In genomic region chr4:7224878-7225533, GRCh38 we compare ENCODE assay signal across 22 cellular contexts. TPM values are rescaled to one million over a fixed set of nuclear protein-coding genes. Genes with fewer than 3 reads are reported as not detected.
"Had no signal": no experiment of that assay in that cellular context is flagged by ENCODE, and none has a peak within 500 bp of the region (broad histone marks: within the 10 kb centered on the region; RNA-seq: fewer than 3 reads in every experiment).

No MANE protein-coding gene starts in this region.

- H3K9me3 ChIP-seq: adrenal gland had no signal

- H3K27ac ChIP-seq: adrenal gland, VCaP had no signal

- H3K27ac Mint-ChIP-seq: activated CD4-positive, alpha-beta T cell treated with anti-CD3 and anti-CD28 coated beads for 36 hours; activated CD8-positive, alpha-beta T cell treated with anti-CD3 and anti-CD28 coated beads for 36 hours; activated naive CD4-positive, alpha-beta T cell treated with anti-CD3 and anti-CD28 coated beads, Interleukin-2, amount 10 ng/mL, durations not matched to agents 7 days and 5 days; activated naive CD8-positive, alpha-beta T cell treated with anti-CD3 and anti-CD28 coated beads, Interleukin-2, amount 10 ng/mL, durations not matched to agents 7 days and 5 days; activated T-cell treated with anti-CD3 and anti-CD28 coated beads, Interleukin-2, amount 50 U/mL, for 72 hours; activated T-helper 2 cell treated with anti-CD3 and anti-CD28 coated beads, Interferon-gamma antibody, Interleukin-2, Interleukin-4, amounts not matched to agents 10 μg/mL and 5 μg/mL and 100 μg/mL, durations not matched to agents 14 hours and 24 hours and 36 hours had no signal

- H3K4me3 Mint-ChIP-seq: activated CD4-positive, alpha-beta T cell treated with anti-CD3 and anti-CD28 coated beads for 36 hours; activated CD8-positive, alpha-beta T cell treated with anti-CD3 and anti-CD28 coated beads for 36 hours; activated naive CD4-positive, alpha-beta T cell treated with anti-CD3 and anti-CD28 coated beads, Interleukin-2, amount 10 ng/mL, durations not matched to agents 7 days and 5 days; activated naive CD8-positive, alpha-beta T cell treated with anti-CD3 and anti-CD28 coated beads, Interleukin-2, amount 10 ng/mL, durations not matched to agents 7 days and 5 days; activated T-cell treated with anti-CD3 and anti-CD28 coated beads, Interleukin-2, amount 50 U/mL, for 72 hours had no signal

- H3K9me3 Mint-ChIP-seq: activated CD8-positive, alpha-beta T cell treated with anti-CD3 and anti-CD28 coated beads for 36 hours; activated naive CD4-positive, alpha-beta T cell treated with anti-CD3 and anti-CD28 coated beads, Interleukin-2, amount 10 ng/mL, durations not matched to agents 7 days and 5 days; activated naive CD8-positive, alpha-beta T cell treated with anti-CD3 and anti-CD28 coated beads, Interleukin-2, amount 10 ng/mL, durations not matched to agents 7 days and 5 days; activated T-cell treated with anti-CD3 and anti-CD28 coated beads, Interleukin-2, amount 50 U/mL, for 72 hours; activated T-helper 2 cell treated with anti-CD3 and anti-CD28 coated beads, Interferon-gamma antibody, Interleukin-2, Interleukin-4, amounts not matched to agents 10 μg/mL and 5 μg/mL and 100 μg/mL, durations not matched to agents 14 hours and 24 hours and 36 hours had no signal

- H3K4me1 ChIP-seq: adrenal gland had no signal

- H3K4me1 Mint-ChIP-seq: activated CD4-positive, alpha-beta T cell treated with anti-CD3 and anti-CD28 coated beads for 36 hours; activated naive CD4-positive, alpha-beta T cell treated with anti-CD3 and anti-CD28 coated beads, Interleukin-2, amount 10 ng/mL, durations not matched to agents 7 days and 5 days; activated naive CD8-positive, alpha-beta T cell treated with anti-CD3 and anti-CD28 coated beads, Interleukin-2, amount 10 ng/mL, durations not matched to agents 7 days and 5 days had no signal

- DNase-seq: activated CD4-positive, alpha-beta T cell treated with anti-CD3 and anti-CD28 coated beads for 36 hours; activated CD8-positive, alpha-beta memory T cell treated with anti-CD3 and anti-CD28 coated beads, Interleukin-2, amount 50 U/mL, for 4 hours; activated CD8-positive, alpha-beta T cell treated with anti-CD3 and anti-CD28 coated beads for 36 hours; activated gamma-delta T cell treated with Interleukin-2 at 50 U/mL for 16 hours; activated naive CD4-positive, alpha-beta T cell treated with anti-CD3 and anti-CD28 coated beads, Interleukin-2, amount 10 ng/mL, durations not matched to agents 7 days and 5 days; activated naive CD8-positive, alpha-beta T cell treated with anti-CD3 and anti-CD28 coated beads, Interleukin-2, amount 10 ng/mL, durations not matched to agents 7 days and 5 days; activated T-cell treated with anti-CD3 and anti-CD28 coated beads, Interleukin-2, amount 50 U/mL, for 72 hours; adrenal gland; aorta; central memory CD4-positive, alpha-beta T cell; Karpas-422; MM.1S; NCI-H1105 treated with DMSO at 0.1 percent for 48 hours; NCI-H146; NCI-H187 treated with DMSO at 0.1 percent for 48 hours; NCI-H345; NCI-H510A; NCI-H526 treated with DMSO at 0.1 percent for 48 hours; SIG-M5; T-helper 1 cell had no signal

- H3K36me3 ChIP-seq: adrenal gland had no signal

- H3K36me3 Mint-ChIP-seq: activated naive CD4-positive, alpha-beta T cell treated with anti-CD3 and anti-CD28 coated beads, Interleukin-2, amount 10 ng/mL, durations not matched to agents 7 days and 5 days; activated naive CD8-positive, alpha-beta T cell treated with anti-CD3 and anti-CD28 coated beads, Interleukin-2, amount 10 ng/mL, durations not matched to agents 7 days and 5 days had no signal

- H3K4me3 ChIP-seq: adrenal gland had no signal

- H3K27me3 Mint-ChIP-seq: activated CD4-positive, alpha-beta T cell treated with anti-CD3 and anti-CD28 coated beads for 36 hours; activated CD8-positive, alpha-beta T cell treated with anti-CD3 and anti-CD28 coated beads for 36 hours had no signal

- H3K27me3 ChIP-seq: adrenal gland had no signal

RNA-seq across cellular contexts. Expression of gene SORCS2, which starts 32.7 kb away (rescaled TPM):
- total RNA-seq: activated naive CD8-positive, alpha-beta T cell treated with anti-CD3 and anti-CD28 coated beads, Interleukin-2, amount 10 ng/mL, durations not matched to agents 7 days and 5 days had no signal
